In genomic region chr10:80458638-80459037, GRCh38 we compare ENCODE assay signal across 8 cellular contexts. TPM values are rescaled to one million over a fixed set of nuclear protein-coding genes. Genes with fewer than 3 reads are reported as not detected.
DNase-seq lines count a peak whose midpoint lies in the region; ATAC-seq, FAIRE-seq and TF ChIP-seq lines count a peak whose summit lies in the region.

No MANE protein-coding gene starts in this region.

- WGBS in K562 (ENCODE audit: insufficient coverage, low coverage, missing lambda C conversion rate): 39% methylated on average over 6 of the region's 6 CpGs
- 67 to 70% methylated on average over 5 to 6 of the region's 6 CpGs for WGBS in transverse colon (ENCODE audit: low coverage in 1 of 2), 2 donors

- in situ Hi-C loops in K562 (cut with MboI) (no loop called here), transverse colon (cut with MboI; ENCODE audit: low pct_ligation_motif_present in 1 of 4, low pct_unique_long_range_greater_than_20kb in 1 of 4, low sequenced_read_pairs in 3 of 4) (no loop called here)

- BruUV-seq in K562 (replicated peaks; lab: Mats Ljungman, UMichigan): TSS peak; percentile 3

- TF ChIP-seq CTCF in K562 (IDR thresholded peaks at IDR 0.05 in 2 of 3, conservative IDR thresholded peaks at IDR 0.05 in 1 of 3; ENCODE audit: insufficient read depth in 2 of 3, low read depth in 1 of 3, low read length in 3 of 3): no peak
- TF ChIP-seq CTCF in transverse colon (IDR thresholded peaks at IDR 0.05): no peak

- H3K79me2 ChIP-seq in K562 (ENCODE audit: control insufficient read depth, insufficient read depth, low read length): peaks cover 93% of the 10 kb centered on the region

- H2AFZ ChIP-seq in K562 (ENCODE audit: low read depth, low read length): no peak overlapping the region

- H3K27ac Mint-ChIP-seq in memory B cell: peak overlapping the region; percentile 76

- H3K9ac ChIP-seq in K562 (ENCODE audit: insufficient read depth in 1 of 2, low read depth in 2 of 2, low read length in 2 of 2): peak overlapping the region; percentile 20 to 83; a peak in 3 of 4 replicates

- H3K36me3 Mint-ChIP-seq in memory B cell: no peaks in the 10 kb centered on the region

- TF ChIP-seq RAD21 in K562 (CRISPR knock-in tag; conservative IDR thresholded peaks at IDR 0.05 in 1 of 2, IDR thresholded peaks at IDR 0.05 in 1 of 2): no peak

- TF ChIP-seq EP300 in K562 (IDR thresholded peaks at IDR 0.05; ENCODE audit: low read length) (no peak), transverse colon (IDR thresholded peaks at IDR 0.05; ENCODE audit: low read depth) (no peak)

- peak; percentile 15 for DNase-seq in activated T-cell treated with anti-CD3 and anti-CD28 coated beads, Interleukin-2, amount 50 U/mL, for 1 hour
- DNase-seq in activated T-cell treated with anti-CD3 and anti-CD28 coated beads, Interleukin-2, amount 50 U/mL, for 48 hours: no peak
- no peak for DNase-seq in K562 (ENCODE audit: extremely low read depth in 1 of 4, low spot score in 3 of 4)
- no peak for DNase-seq in memory B cell (ENCODE audit: low spot score in 2 of 2)
- no peak for DNase-seq in transverse colon
- no peak for DNase-seq in mesenteric fat pad (ENCODE audit: low spot score)
- no peak for DNase-seq in MG63
- DNase-seq in putamen (ENCODE audit: low spot score): no peak

- peak overlapping the region; percentile 60 for H3K4me3 Mint-ChIP-seq in memory B cell

- H3K9me3 Mint-ChIP-seq in memory B cell: no peaks in the 10 kb centered on the region

- ATAC-seq in K562 (no peak), memory B cell (ENCODE audit: low read depth) (no peak)

- FAIRE-seq in K562 (lab: Jason Lieb, UNC): peak; percentile 42

- peak overlapping the region; percentile 56 for H3K4me2 ChIP-seq in K562 (ENCODE audit: insufficient read depth, low read length)

- intact Hi-C loops in K562 (cut with micrococcal nuclease): loop anchor here (2.0 kb wide), 2 partner anchors 38 to 46 kb away; no protein-coding TSS in a partner anchor
- intact Hi-C loops in transverse colon (cut with DNase I; ENCODE audit: low total_unique reads): no loop called here

- H3K4me1 Mint-ChIP-seq in memory B cell: peaks cover 62% of the 10 kb centered on the region

- peaks cover 6% of the 10 kb centered on the region for H3K9me1 ChIP-seq in K562 (ENCODE audit: control insufficient read depth, insufficient read depth, low read length)

- POLR2A ChIA-PET in K562 (lab: Yijun Ruan, JAX): interaction anchor here (0.6 to 2.0 kb wide), 7 partner anchors 9 to 47 kb away, joined by 3 to 11 read pairs (median 5); no protein-coding TSS in a partner anchor

- H3K27me3 ChIP-seq in K562 (ENCODE audit: control insufficient read depth in 2 of 2, insufficient read depth in 2 of 2, low read length in 2 of 2) (no peaks in the 10 kb centered on the region), transverse colon (no peaks in the 10 kb centered on the region), MG63 (no peaks in the 10 kb centered on the region)

- H3K4me1 ChIP-seq in K562 (replicated peaks in 1 of 2; ENCODE audit: control insufficient read depth in 2 of 2, insufficient read depth in 2 of 2, low read length in 2 of 2): peaks cover 75 to 77% of the 10 kb centered on the region in 2 experiments
- H3K4me1 ChIP-seq in transverse colon: peaks cover 62 to 84% (median 81%) of the 10 kb centered on the region in 4 donors

- CTCF ChIA-PET in K562 (lab: Yijun Ruan, JAX; ENCODE audit: low intra/inter-chr PET ratio): no interaction called here

- TF ChIP-seq POLR2A in K562 (conservative IDR thresholded peaks at IDR 0.05) (no peak), transverse colon (IDR thresholded peaks at IDR 0.05) (no peak)

- peak overlapping the region; percentile 72 for H3K27ac ChIP-seq in K562 (ENCODE audit: extremely low read depth, low read depth, low read length)
- peak overlapping the region; percentile 84 to 100 (median 85) for H3K27ac ChIP-seq in transverse colon

- H3K27me3 Mint-ChIP-seq in memory B cell: no peaks in the 10 kb centered on the region

- peaks cover 44% of the 10 kb centered on the region for H3K36me3 ChIP-seq in K562 (ENCODE audit: control insufficient read depth, insufficient read depth, low read length)
- no peaks in the 10 kb centered on the region for H3K36me3 ChIP-seq in transverse colon
- H3K36me3 ChIP-seq in MG63: no peaks in the 10 kb centered on the region

- H4K20me1 ChIP-seq in K562 (replicated peaks; ENCODE audit: control insufficient read depth, insufficient read depth, low read length): peaks cover 31% of the 10 kb centered on the region

- no peaks in the 10 kb centered on the region for H3K9me3 ChIP-seq in K562 (replicated peaks; ENCODE audit: control insufficient read depth, insufficient read depth, low read depth, low read length)
- H3K9me3 ChIP-seq in transverse colon: no peaks in the 10 kb centered on the region
- H3K9me3 ChIP-seq in MG63: no peaks in the 10 kb centered on the region

- H3K4me3 ChIP-seq in K562 (no peak overlapping the region; the same call in 1 of the 2 replicates), transverse colon (no peak overlapping the region), MG63 (no peak overlapping the region)

TF ChIP-seq in K562, 482 proteins besides CTCF, POLR2A, EP300 and RAD21 (continues in another document):
- no peak for TF ChIP-seq ZFP91 (CRISPR knock-in tag; IDR thresholded peaks at IDR 0.05)

RNA-seq across cellular contexts. Expression of gene TSPAN14, which starts 4.5 kb away (rescaled TPM):
- total RNA-seq in K562 (2011; cell fraction: chromatin; rRNA removed; ENCODE audit: low replicate concordance): 67.3 and 149 TPM in 2 replicates
- total RNA-seq in K562 (2011; cell fraction: nucleolus; rRNA removed): 99.9 and 106 TPM in 2 replicates
- total RNA-seq in K562 (2011; cell fraction: nucleoplasm; rRNA removed): 117 and 138 TPM in 2 replicates
- 22.4 and 33.3 TPM in 2 replicates for total RNA-seq in K562 (2014; rRNA removed)
- 19.0 and 23.3 TPM in 2 replicates for total RNA-seq in K562 (2014; rRNA removed; fragmentation: Illumina TruSeq; extraction: Trizol)
- 22.5 and 24.4 TPM in 2 replicates for total RNA-seq in K562 (2015; rRNA removed; fragmentation: Illumina TruSeq; extraction: Trizol)
- total RNA-seq in K562 (2021): 89.2 and 92.9 TPM in 2 replicates
- polyA plus RNA-seq in K562 (2011; rRNA removed): 42.9 and 65.1 TPM in 2 replicates
- 52.8 and 88.0 TPM in 2 replicates for polyA plus RNA-seq in K562 (2011; cell fraction: cytosol; rRNA removed)
- 52.2 and 85.9 TPM in 2 replicates for polyA plus RNA-seq in K562 (2011; cell fraction: nucleus; rRNA removed)
- 44.4 and 57.4 TPM in 2 replicates for polyA plus RNA-seq in K562 (2012)
- polyA plus RNA-seq in K562 (2014; fragmentation: Illumina TruSeq; extraction: Trizol): 65.0 and 66.6 TPM in 2 replicates
- polyA plus RNA-seq in K562 (2014; fragmentation: Nextera tagmentation; extraction: Ambion mirVana): 1 to 10 TPM; 5.8 to 6.6 TPM
- polyA plus RNA-seq in K562 (2014; rRNA removed): 47.2 and 57.2 TPM in 2 replicates
- polyA minus RNA-seq in K562 (2011; rRNA and poly(A)+ RNA removed): 21.6 and 45.5 TPM in 2 replicates
- polyA minus RNA-seq in K562 (2011; cell fraction: cytosol; rRNA and poly(A)+ RNA removed): 28.6 and 45.2 TPM in 2 replicates
- 20.1 and 21.1 TPM in 2 replicates for polyA minus RNA-seq in K562 (2011; cell fraction: nucleus; rRNA and poly(A)+ RNA removed)
- 10 to 100 TPM; 18.9 to 72.9 (median 55.8) TPM for total RNA-seq in transverse colon
- 177 TPM for total RNA-seq in mesenteric fat pad
- 6.6 and 10.0 TPM in 2 replicates for total RNA-seq in MG63 (2014; rRNA removed; shearing (Covaris generic); ENCODE audit: low replicate concordance)

RNA-seq across cellular contexts. Expression of gene PRXL2A, which starts 50.3 kb away (rescaled TPM):
- total RNA-seq in K562 (2011; cell fraction: chromatin; rRNA removed; ENCODE audit: low replicate concordance): 0.28 and 1.1 TPM in 2 replicates
- 0.33 and 0.53 TPM in 2 replicates for total RNA-seq in K562 (2011; cell fraction: nucleolus; rRNA removed)
- 0.61 and 0.88 TPM in 2 replicates for total RNA-seq in K562 (2011; cell fraction: nucleoplasm; rRNA removed)
- 0.14 and 0.41 TPM in 2 replicates for total RNA-seq in K562 (2014; rRNA removed)
- 0.64 and 0.84 TPM in 2 replicates for total RNA-seq in K562 (2014; rRNA removed; fragmentation: Illumina TruSeq; extraction: Trizol)
- 1.2 and 1.4 TPM in 2 replicates for total RNA-seq in K562 (2015; rRNA removed; fragmentation: Illumina TruSeq; extraction: Trizol)
- total RNA-seq in K562 (2021): 0.71 and 0.87 TPM in 2 replicates
- 0.14 and 0.75 TPM in 2 replicates for polyA plus RNA-seq in K562 (2011; rRNA removed)
- polyA plus RNA-seq in K562 (2011; cell fraction: cytosol; rRNA removed): 0.09 and 0.12 TPM in 2 replicates
- polyA plus RNA-seq in K562 (2011; cell fraction: nucleus; rRNA removed): 0.11 TPM in 1 of 2 replicates, not detected in the other
- 1.1 and 1.7 TPM in 2 replicates for polyA plus RNA-seq in K562 (2012)
- 0.83 and 1.1 TPM in 2 replicates for polyA plus RNA-seq in K562 (2014; fragmentation: Illumina TruSeq; extraction: Trizol)
- under 1 TPM; 0.17 to 0.53 TPM for polyA plus RNA-seq in K562 (2014; fragmentation: Nextera tagmentation; extraction: Ambion mirVana)
- 0.78 and 2.1 TPM in 2 replicates for polyA plus RNA-seq in K562 (2014; rRNA removed)
- 0.21 TPM in 1 of 2 replicates, not detected in the other for polyA minus RNA-seq in K562 (2011; rRNA and poly(A)+ RNA removed)
- polyA minus RNA-seq in K562 (2011; cell fraction: cytosol; rRNA and poly(A)+ RNA removed): 0.38 and 0.55 TPM in 2 replicates
- 0.22 TPM in 1 of 2 replicates, not detected in the other for polyA minus RNA-seq in K562 (2011; cell fraction: nucleus; rRNA and poly(A)+ RNA removed)
- total RNA-seq in transverse colon: 10 to 100 TPM; 21.7 to 64.6 (median 38.7) TPM
- 500 TPM for total RNA-seq in mesenteric fat pad
- total RNA-seq in MG63 (2014; rRNA removed; shearing (Covaris generic); ENCODE audit: low replicate concordance): 1.4 and 2.6 TPM in 2 replicates
